Comparison of ENCODE assay signal across 25 cellular contexts in genomic region chr17:32777436-32777835, GRCh38.
DNase-seq lines count a peak whose midpoint lies in the region; ATAC-seq, FAIRE-seq and TF ChIP-seq lines count a peak whose summit lies in the region.
"Had no signal": no experiment of that assay in that cellular context is flagged by ENCODE, and none has a peak within 500 bp of the region (broad histone marks: within the 10 kb centered on the region; RNA-seq: fewer than 3 reads in every experiment).

No MANE protein-coding gene starts in this region.

- H3K36me3 ChIP-seq in bronchial epithelial cell (ENCODE audit: control insufficient read depth, insufficient read depth, low read length) = peaks cover 1% of the 10 kb centered on the region

- no peak overlapping the region for H3K4me3 ChIP-seq in bronchial epithelial cell (ENCODE audit: low read depth, low read length)
- H3K4me3 ChIP-seq: esophagus squamous epithelium had no signal

- DNase-seq in EH (ENCODE audit: low read depth) (peak; percentile 55), NCI-H226 (peak; percentile 36), bronchial epithelial cell (ENCODE audit: low read depth) (peak; percentile 83), kidney tubule cell (ENCODE audit: low spot score) (peak; percentile 59), T-helper 2 cell (no peak)
- no peak for DNase-seq in activated CD4-positive, alpha-beta T cell treated with anti-CD3 and anti-CD28 coated beads for 48 hours
- DNase-seq: activated CD4-positive, alpha-beta T cell treated with anti-CD3 and anti-CD28 coated beads for 36 hours; activated naive CD4-positive, alpha-beta T cell treated with anti-CD3 and anti-CD28 coated beads, Interleukin-2, amount 50 U/mL, for 16 hours; CD4-positive, alpha-beta T cell; DMS153; effector memory CD4-positive, alpha-beta T cell; esophagus squamous epithelium; kidney glomerular epithelial cell; mesenchymal stem cell; naive thymus-derived CD4-positive, alpha-beta T cell; NCI-H1105; NCI-H2081 treated with DMSO at 0.1 percent for 48 hours; NCI-H526; retina; SHP77 treated with DMSO at 0.1 percent for 48 hours; stimulated activated CD4-positive, alpha-beta T cell treated with anti-CD3 and anti-CD28 coated beads, Interleukin-4, amount 100 ng/mL, for 24 hours; stimulated activated naive CD8-positive, alpha-beta T cell treated with anti-CD3 and anti-CD28 coated beads, Interleukin-15, Interleukin-2, amounts not matched to agents 100 U/mL and 50 U/mL, for 24 hours had no signal

- no peak for TF ChIP-seq CTCF in bronchial epithelial cell (IDR thresholded peaks at IDR 0.05; ENCODE audit: insufficient read depth, low read length, severe bottlenecking)

- no peak for FAIRE-seq in bronchial epithelial cell (lab: Jason Lieb, UNC)
- FAIRE-seq: astrocyte had no signal

- H3K27me3 ChIP-seq in bronchial epithelial cell (ENCODE audit: control insufficient read depth, insufficient read depth, low read length) = no peaks in the 10 kb centered on the region
- H3K27me3 ChIP-seq: esophagus squamous epithelium had no signal

- ATAC-seq in GM19023 (IDR thresholded peaks at IDR 0.05; ENCODE audit: unreplicated experiment) (no peak), GM21447 (IDR thresholded peaks at IDR 0.05; ENCODE audit: unreplicated experiment) (no peak)
- ATAC-seq: activated CD4-positive, alpha-beta T cell treated with anti-CD3 and anti-CD28 coated beads for 36 hours; naive thymus-derived CD4-positive, alpha-beta T cell; stimulated activated naive CD8-positive, alpha-beta T cell treated with anti-CD3 and anti-CD28 coated beads, Interleukin-15, Interleukin-2, amounts not matched to agents 100 U/mL and 50 U/mL, for 24 hours had no signal

Comparison
In these comparisons a context has a peak if more than half of its experiments do, and no peak if none do; other contexts are left out.
1. DNase-seq: peak in EH (single experiment), NCI-H226 (single experiment), bronchial epithelial cell (single experiment) and kidney tubule cell (single experiment); none in T-helper 2 cell (0 of 5) and activated CD4-positive, alpha-beta T cell treated with anti-CD3 and anti-CD28 coated beads for 48 hours (single experiment).